Comparison of ENCODE assay signal across 8 cellular contexts in genomic region chr12:57864811-57865751, GRCh38. TPM values are rescaled to one million over a fixed set of nuclear protein-coding genes. Genes with fewer than 3 reads are reported as not detected.
DNase-seq lines count a peak whose midpoint lies in the region; TF ChIP-seq lines count a peak whose summit lies in the region.

No MANE protein-coding gene starts in this region.

- no peaks in the 10 kb centered on the region for H3K27me3 ChIP-seq in mucosa of rectum (ENCODE audit: control insufficient read depth in 2 of 2, insufficient read depth in 2 of 2, low read length in 2 of 2)
- no peaks in the 10 kb centered on the region; the same call in 1 of the 2 replicates for H3K27me3 ChIP-seq in BE2C

- H3K36me3 ChIP-seq in HEK293 (ENCODE audit: control insufficient read depth in 2 of 2, insufficient read depth in 1 of 2, low read length in 2 of 2) = no peaks in the 10 kb centered on the region
- H3K36me3 ChIP-seq in mucosa of rectum (ENCODE audit: control insufficient read depth in 2 of 2, insufficient read depth in 2 of 2, low read length in 2 of 2) = no peaks in the 10 kb centered on the region
- no peaks in the 10 kb centered on the region for H3K36me3 ChIP-seq in BE2C

- TF ChIP-seq CTCF in HEK293 (tag by site-specific recombination; IDR thresholded peaks at IDR 0.05) (no peak), epithelial cell of proximal tubule (conservative IDR thresholded peaks at IDR 0.05; ENCODE audit: low read depth, low read length) (no peak), BE2C (IDR thresholded peaks at IDR 0.05; ENCODE audit: low read depth, low read length) (no peak)

- peak overlapping the region; percentile 49 to 75 for H3K9ac ChIP-seq in mucosa of rectum (ENCODE audit: low read depth in 1 of 2, low read length in 2 of 2)

- peak overlapping the region; percentile 20; the same call in 1 of the 2 replicates for H3K4me3 ChIP-seq in GM08714 (ENCODE audit: low read length)
- peak overlapping the region; percentile 37 for H3K4me3 ChIP-seq in HEK293 (ENCODE audit: low read depth, low read length)
- peak overlapping the region; percentile 68 for H3K4me3 ChIP-seq in epithelial cell of proximal tubule (ENCODE audit: low read depth, low read length)
- H3K4me3 ChIP-seq in mucosa of rectum (ENCODE audit: low read length in 2 of 2) = peak overlapping the region; percentile 57 to 69
- no peak overlapping the region for H3K4me3 ChIP-seq in BE2C (ENCODE audit: low read depth, low read length)

- DNase-seq in NCI-H2227 treated with DMSO at 0.1 percent for 48 hours (lab: John Stamatoyannopoulos, UW) (peak; percentile 49), activated T-cell treated with anti-CD3 and anti-CD28 coated beads for 24 hours (ENCODE audit: low read depth) (peak; percentile 53), epithelial cell of proximal tubule (ENCODE audit: low read depth) (no peak), BE2C (no peak)

- no peaks in the 10 kb centered on the region for H3K36me3 Mint-ChIP-seq in stimulated activated naive CD8-positive, alpha-beta T cell treated with anti-CD3 and anti-CD28 coated beads, Interleukin-15, Interleukin-2, amounts not matched to agents 100 ng/mL and 50 ng/mL, for 24 hours (ENCODE audit: low read depth)

- peaks cover 4% of the 10 kb centered on the region for H3K4me1 Mint-ChIP-seq in stimulated activated naive CD8-positive, alpha-beta T cell treated with anti-CD3 and anti-CD28 coated beads, Interleukin-15, Interleukin-2, amounts not matched to agents 100 ng/mL and 50 ng/mL, for 24 hours (ENCODE audit: low read depth)

- H3K4me3 Mint-ChIP-seq in stimulated activated naive CD8-positive, alpha-beta T cell treated with anti-CD3 and anti-CD28 coated beads, Interleukin-15, Interleukin-2, amounts not matched to agents 100 ng/mL and 50 ng/mL, for 24 hours = peak overlapping the region; percentile 79

- H3K4me1 ChIP-seq in HEK293 (ENCODE audit: control insufficient read depth, insufficient read depth, low read length) (no peaks in the 10 kb centered on the region), mucosa of rectum (ENCODE audit: control insufficient read depth in 2 of 2, insufficient read depth in 2 of 2, low read length in 2 of 2) (peaks cover 8 to 14% of the 10 kb centered on the region in 2 donors), BE2C (peaks cover 14% of the 10 kb centered on the region)

- POLR2A ChIA-PET in HEK293 (lab: Yijun Ruan, JAX) = interaction anchor here (0.5 to 3.1 kb wide), 10 partner anchors 14 to 76 kb away, joined by 3 to 41 read pairs (median 5); partner anchors contain the start of genes ATP23 and CTDSP2

- no peaks in the 10 kb centered on the region for H3K9me3 ChIP-seq in HEK293 (ENCODE audit: control insufficient read depth, insufficient read depth, low read depth, low read length)
- no peaks in the 10 kb centered on the region for H3K9me3 ChIP-seq in mucosa of rectum (ENCODE audit: control insufficient read depth in 2 of 2, low read length in 2 of 2)
- no peaks in the 10 kb centered on the region for H3K9me3 ChIP-seq in BE2C

- no peaks in the 10 kb centered on the region for H3K9me3 Mint-ChIP-seq in stimulated activated naive CD8-positive, alpha-beta T cell treated with anti-CD3 and anti-CD28 coated beads, Interleukin-15, Interleukin-2, amounts not matched to agents 100 ng/mL and 50 ng/mL, for 24 hours

- H3K27ac Mint-ChIP-seq in stimulated activated naive CD8-positive, alpha-beta T cell treated with anti-CD3 and anti-CD28 coated beads, Interleukin-15, Interleukin-2, amounts not matched to agents 100 ng/mL and 50 ng/mL, for 24 hours = peak overlapping the region; percentile 77

- H3K27ac ChIP-seq in HEK293 (ENCODE audit: extremely low read depth, low read depth, low read length) = peak overlapping the region; percentile 62; the same call in 1 of the 2 replicates
- H3K27ac ChIP-seq in mucosa of rectum (ENCODE audit: low read depth in 2 of 2, low read length in 2 of 2) = peak overlapping the region; percentile 83

- H3K27me3 Mint-ChIP-seq in stimulated activated naive CD8-positive, alpha-beta T cell treated with anti-CD3 and anti-CD28 coated beads, Interleukin-15, Interleukin-2, amounts not matched to agents 100 ng/mL and 50 ng/mL, for 24 hours = peaks cover 11% of the 10 kb centered on the region

- CTCF ChIA-PET in HEK293 (lab: Yijun Ruan, JAX) = interaction anchor here (0.7 to 2.2 kb wide), 10 partner anchors 14 to 564 kb away, joined by 3 to 7 read pairs (median 3); partner anchors contain the start of gene CTDSP2

TF ChIP-seq in HEK293, 187 proteins besides CTCF, POLR2A, EP300 and RAD21 (continues in another document):
- no peak for TF ChIP-seq MYNN (tag by site-specific recombination; IDR thresholded peaks at IDR 0.05; ENCODE audit: borderline replicate concordance)
- TF ChIP-seq KLF8 (tag by site-specific recombination; IDR thresholded peaks at IDR 0.05) = peak; percentile 40; the same call in 1 of the 2 replicates
- no peak for TF ChIP-seq SCRT1 (tag by site-specific recombination; IDR thresholded peaks at IDR 0.05; ENCODE audit: borderline replicate concordance)
- TF ChIP-seq HIC1 (tag by site-specific recombination; IDR thresholded peaks at IDR 0.05) = peak; percentile 19; the same call in 1 of the 2 replicates
- no peak for TF ChIP-seq ZBTB44 (tag by site-specific recombination; IDR thresholded peaks at IDR 0.05)
- TF ChIP-seq ZNF24 (tag by site-specific recombination; IDR thresholded peaks at IDR 0.05) = no peak
- no peak for TF ChIP-seq ZNF707 (tag by site-specific recombination; IDR thresholded peaks at IDR 0.05)
- TF ChIP-seq ZNF664 (tag by site-specific recombination; IDR thresholded peaks at IDR 0.05) = peak; percentile 96
- TF ChIP-seq SCRT2 (tag by site-specific recombination; IDR thresholded peaks at IDR 0.05) = peak; percentile 74
- 0 out of 2 replicates have a peak, but pooled peaks have one; percentile 18 for TF ChIP-seq ZNF76 (tag by site-specific recombination; IDR thresholded peaks at IDR 0.05; ENCODE audit: borderline replicate concordance, low read depth)
- no peak for TF ChIP-seq PRDM1 (tag by site-specific recombination; IDR thresholded peaks at IDR 0.05)
- TF ChIP-seq ZNF600 (tag by site-specific recombination; IDR thresholded peaks at IDR 0.05) = no peak
- no peak for TF ChIP-seq GFI1B (tag by site-specific recombination; IDR thresholded peaks at IDR 0.05)
- no peak for TF ChIP-seq HOXD13 (CRISPR knock-in tag; IDR thresholded peaks at IDR 0.05; ENCODE audit: borderline replicate concordance)
- no peak for TF ChIP-seq ZNF19 (tag by site-specific recombination; IDR thresholded peaks at IDR 0.05; ENCODE audit: low read depth)
- TF ChIP-seq ZNF292 (tag by site-specific recombination; IDR thresholded peaks at IDR 0.05; ENCODE audit: borderline replicate concordance, low read depth) = no peak
- TF ChIP-seq TRIM28 (IDR thresholded peaks at IDR 0.05; ENCODE audit: borderline replicate concordance, low read length) = no peak
- TF ChIP-seq ZNF580 (tag by site-specific recombination; IDR thresholded peaks at IDR 0.05) = no peak
- no peak for TF ChIP-seq ZNF658 (tag by site-specific recombination; IDR thresholded peaks at IDR 0.05)
- no peak for TF ChIP-seq ZSCAN16 (tag by site-specific recombination; IDR thresholded peaks at IDR 0.05)

RNA-seq across cellular contexts. Expression of gene CTDSP2, which starts 18.6 kb away (rescaled TPM):
- 44.7 and 53.1 TPM in 2 replicates for total RNA-seq in epithelial cell of proximal tubule
- 115 TPM for polyA plus RNA-seq in BE2C (2012; ENCODE audit: insufficient read depth, insufficient read length, low read depth)

RNA-seq across cellular contexts. Expression of gene AVIL, which starts 46.5 kb away (rescaled TPM):
- total RNA-seq in epithelial cell of proximal tubule = 0.07 TPM in 1 of 2 replicates, not detected in the other
- polyA plus RNA-seq in BE2C (2012; ENCODE audit: insufficient read depth, insufficient read length, low read depth) = 8.1 TPM

Comparison
In these comparisons a context has a peak if more than half of its experiments do, and no peak if none do; other contexts are left out.
1. DNase-seq: peak in NCI-H2227 treated with DMSO at 0.1 percent for 48 hours (single experiment) and activated T-cell treated with anti-CD3 and anti-CD28 coated beads for 24 hours (single experiment); none in epithelial cell of proximal tubule (single experiment) and BE2C (single experiment).